Comparison of ENCODE assay signal across 22 cellular contexts in the genomic region with DNA sequence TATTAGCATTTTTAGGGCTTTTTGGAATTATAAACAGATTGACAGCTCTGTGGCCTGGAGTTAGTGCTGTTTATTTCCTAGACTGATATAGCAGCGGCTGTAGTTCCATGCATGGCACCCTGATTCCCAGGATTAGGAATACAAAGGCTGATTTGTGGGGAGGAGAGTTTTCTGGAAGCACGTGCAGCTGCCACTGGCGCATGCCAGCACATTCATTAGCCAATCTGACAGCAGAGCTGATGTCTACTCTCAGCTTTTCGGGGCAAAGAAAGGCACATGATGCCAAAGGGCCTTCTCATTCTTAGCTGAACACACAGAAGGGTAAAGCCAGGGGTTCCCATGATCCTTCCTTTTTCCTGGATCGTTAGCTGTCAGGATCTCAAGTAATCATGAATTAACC. TPM values are rescaled to one million over a fixed set of nuclear protein-coding genes. Genes with fewer than 3 reads are reported as not detected.
DNase-seq lines count a peak whose midpoint lies in the region; ATAC-seq, FAIRE-seq and TF ChIP-seq lines count a peak whose summit lies in the region.
"Had no signal": no experiment of that assay in that cellular context is flagged by ENCODE, and none has a peak within 500 bp of the region (broad histone marks: within the 10 kb centered on the region; RNA-seq: fewer than 3 reads in every experiment).

No MANE protein-coding gene starts in this region.

- no peaks in the 10 kb centered on the region for H3K79me2 ChIP-seq in HepG2 (ENCODE audit: insufficient read depth, low read length)

- no peak for TF ChIP-seq CTCF in liver (IDR thresholded peaks at IDR 0.05; ENCODE audit: low read depth, low read length, missing input control)
- no peak for TF ChIP-seq CTCF in HepG2 (CRISPR knock-in tag; IDR thresholded peaks at IDR 0.05)
- TF ChIP-seq CTCF in upper lobe of right lung (IDR thresholded peaks at IDR 0.05): no peak

- H3K27ac Mint-ChIP-seq in activated CD4-positive, alpha-beta T cell treated with anti-CD3 and anti-CD28 coated beads, Interleukin-2, amount 10 ng/mL, durations not matched to agents 7 days and 5 days: no peak overlapping the region
- H3K27ac Mint-ChIP-seq: activated T-helper 1 cell treated with anti-CD3 and anti-CD28 coated beads, Interleukin-12 subunit alpha, Interleukin-12 subunit beta, Interleukin-2, Interleukin-4 antibody, amounts not matched to agents 30 ng/mL and 10 ng/mL and 1 ng/mL, durations not matched to agents 14 hours and 24 hours and 36 hours; CD14-positive monocyte; HFFc6; memory B cell; stimulated activated memory B cell treated with anti-CD40 and anti-IgM and Interleukin-4, amounts not matched to agents 10 μg/mL and 1 μg/mL and 100 μg/mL, for 72 hours; WTC11 had no signal

- no peak overlapping the region for H3K4me2 ChIP-seq in HepG2 (ENCODE audit: low read depth, low read length)

- peaks cover 7% of the 10 kb centered on the region for H3K9me3 Mint-ChIP-seq in activated CD4-positive, alpha-beta T cell treated with anti-CD3 and anti-CD28 coated beads, Interleukin-2, amount 10 ng/mL, durations not matched to agents 7 days and 5 days
- H3K9me3 Mint-ChIP-seq: HFFc6, WTC11 had no signal

- H3K4me1 ChIP-seq in liver (ENCODE audit: control insufficient read depth in 4 of 4, insufficient read depth in 4 of 4, low read length in 3 of 4) (peaks cover 5 to 34% (median 21%) of the 10 kb centered on the region in 4 donors), HepG2 (ENCODE audit: insufficient read depth, low read length) (peaks cover 35% of the 10 kb centered on the region), upper lobe of right lung (peaks cover 19% of the 10 kb centered on the region)
- H3K4me1 ChIP-seq: uterus had no signal

- no peak overlapping the region for H3K9ac ChIP-seq in liver (ENCODE audit: low read depth in 1 of 2, low read length in 2 of 2)
- no peak overlapping the region for H3K9ac ChIP-seq in HepG2 (ENCODE audit: insufficient read depth, low read depth, low read length)

- H3K27me3 ChIP-seq in liver (ENCODE audit: control insufficient read depth in 4 of 4, insufficient read depth in 4 of 4, low read length in 3 of 4) (no peaks in the 10 kb centered on the region), HepG2 (ENCODE audit: control insufficient read depth in 1 of 2, insufficient read depth in 2 of 2, low read length in 2 of 2) (no peaks in the 10 kb centered on the region), upper lobe of right lung (no peaks in the 10 kb centered on the region)
- H3K27me3 ChIP-seq: uterus had no signal

- peaks cover 4% of the 10 kb centered on the region for H3K36me3 Mint-ChIP-seq in activated CD4-positive, alpha-beta T cell treated with anti-CD3 and anti-CD28 coated beads, Interleukin-2, amount 10 ng/mL, durations not matched to agents 7 days and 5 days (ENCODE audit: low read depth)
- H3K36me3 Mint-ChIP-seq: CD14-positive monocyte; memory B cell; stimulated activated memory B cell treated with anti-CD40 and anti-IgM and Interleukin-4, amounts not matched to agents 10 μg/mL and 1 μg/mL and 100 μg/mL, for 72 hours; WTC11 had no signal

- POLR2A ChIA-PET in HepG2 (lab: Yijun Ruan, JAX): no interaction called here
- POLR2A ChIA-PET in activated CD4-positive, alpha-beta T cell treated with anti-CD3 and anti-CD28 coated beads, Interleukin-2, amount 10 ng/mL, durations not matched to agents 7 days and 5 days (lab: Charles Lee): no interaction called here

- H3K36me3 ChIP-seq in liver (ENCODE audit: control insufficient read depth in 4 of 4, insufficient read depth in 3 of 4, low read depth in 1 of 4, low read length in 3 of 4) (no peaks in the 10 kb centered on the region), HepG2 (replicated peaks in 1 of 2; ENCODE audit: control insufficient read depth in 1 of 2, insufficient read depth in 2 of 2, low read length in 2 of 2) (no peaks in the 10 kb centered on the region), upper lobe of right lung (no peaks in the 10 kb centered on the region)
- H3K36me3 ChIP-seq: uterus had no signal

- TF ChIP-seq POLR2A in HepG2 (IDR thresholded peaks at IDR 0.05; ENCODE audit: insufficient read depth in 1 of 2, low read depth in 2 of 2, low read length in 2 of 2): no peak

- H4K20me1 ChIP-seq in HepG2 (ENCODE audit: insufficient read depth, low read length): no peaks in the 10 kb centered on the region

- FAIRE-seq in HepG2 (lab: Jason Lieb, UNC): no peak

- no peak for DNase-seq in HepG2 (ENCODE audit: low spot score)
- peak; percentile 69 for DNase-seq in globus pallidus (ENCODE audit: low spot score)
- peak in 44 of 56 donors; percentile 4 to 78 (median 36) for DNase-seq in nucleus accumbens (lab: John Stamatoyannopoulos, UW)
- DNase-seq in upper lobe of right lung: no peak
- no peak for DNase-seq in activated gamma-delta T cell (lab: John Stamatoyannopoulos, UW)
- no peak for DNase-seq in activated CD4-positive, alpha-beta T cell treated with anti-CD3 and anti-CD28 coated beads, Interleukin-2, amount 10 ng/mL, durations not matched to agents 7 days and 5 days
- DNase-seq: activated CD8-positive, alpha-beta memory T cell treated with anti-CD3 and anti-CD28 coated beads for 24 hours; cerebellar nuclear complex; DMS53; HFFc6; NK-92 treated with Interleukin-12 subunit alpha and Interleukin-12 subunit beta, amount 100 ng/mL, for 24 hours; occipital lobe; T-helper 1 cell; uterus had no signal

- peaks cover 41% of the 10 kb centered on the region for H3K4me1 Mint-ChIP-seq in activated CD4-positive, alpha-beta T cell treated with anti-CD3 and anti-CD28 coated beads, Interleukin-2, amount 10 ng/mL, durations not matched to agents 7 days and 5 days
- H3K4me1 Mint-ChIP-seq: CD14-positive monocyte had no signal

- in situ Hi-C loops in HepG2 (cut with HindIII; ENCODE audit: extremely low pct_ligation_motif_present, low pct_unique_long_range_greater_than_20kb): no loop called here

- no peak for TF ChIP-seq RAD21 in liver (IDR thresholded peaks at IDR 0.05)
- TF ChIP-seq RAD21 in HepG2 (CRISPR knock-in tag; IDR thresholded peaks at IDR 0.05): no peak

- H3K27me3 Mint-ChIP-seq in activated CD4-positive, alpha-beta T cell treated with anti-CD3 and anti-CD28 coated beads, Interleukin-2, amount 10 ng/mL, durations not matched to agents 7 days and 5 days: peaks cover 32% of the 10 kb centered on the region

- ATAC-seq in HepG2 (no peak), upper lobe of right lung (no peak), HG02678 (IDR thresholded peaks at IDR 0.05; ENCODE audit: unreplicated experiment) (no peak)
- ATAC-seq: stimulated activated memory B cell treated with anti-CD40 and anti-IgM and Interleukin-4, amounts not matched to agents 10 μg/mL and 1 μg/mL and 100 μg/mL, for 72 hours; WTC11 had no signal

- H3K4me3 ChIP-seq in liver (ENCODE audit: low read depth in 1 of 3, low read length in 3 of 3): no peak overlapping the region
- no peak overlapping the region for H3K4me3 ChIP-seq in HepG2 (replicated peaks in 1 of 3; ENCODE audit: insufficient read depth in 1 of 3, low read depth in 2 of 3, low read length in 3 of 3)
- H3K4me3 ChIP-seq in upper lobe of right lung: no peak overlapping the region
- H3K4me3 ChIP-seq: smooth muscle cell, uterus had no signal

- no peaks in the 10 kb centered on the region for H3K9me3 ChIP-seq in liver (ENCODE audit: control insufficient read depth in 4 of 4, low read length in 3 of 4)
- H3K9me3 ChIP-seq in HepG2 (ENCODE audit: low read length): no peaks in the 10 kb centered on the region
- H3K9me3 ChIP-seq in upper lobe of right lung: no peaks in the 10 kb centered on the region
- H3K9me3 ChIP-seq: uterus had no signal

- 59% methylated on average over 5 of the region's 5 CpGs for WGBS in liver
- 42% methylated on average over 5 of the region's 5 CpGs for WGBS in HepG2 (ENCODE audit: low lambda C conversion rate)

- H3K27ac ChIP-seq in liver (ENCODE audit: low read depth in 1 of 2, low read length in 2 of 2): no peak overlapping the region
- H3K27ac ChIP-seq in HepG2 (ENCODE audit: extremely low read length, insufficient read depth, low read length): no peak overlapping the region
- H3K27ac ChIP-seq in upper lobe of right lung: peak overlapping the region; percentile 21
- H3K27ac ChIP-seq: uterus had no signal

- no TSS peak for BruUV-seq in HepG2 (replicated peaks; lab: Mats Ljungman, UMichigan)

- H3K4me3 Mint-ChIP-seq in activated CD4-positive, alpha-beta T cell treated with anti-CD3 and anti-CD28 coated beads, Interleukin-2, amount 10 ng/mL, durations not matched to agents 7 days and 5 days: no peak overlapping the region
- H3K4me3 Mint-ChIP-seq: activated T-helper 1 cell treated with anti-CD3 and anti-CD28 coated beads, Interleukin-12 subunit alpha, Interleukin-12 subunit beta, Interleukin-2, Interleukin-4 antibody, amounts not matched to agents 30 ng/mL and 10 ng/mL and 1 ng/mL, durations not matched to agents 14 hours and 24 hours and 36 hours; CD14-positive monocyte; HFFc6; memory B cell; stimulated activated memory B cell treated with anti-CD40 and anti-IgM and Interleukin-4, amounts not matched to agents 10 μg/mL and 1 μg/mL and 100 μg/mL, for 72 hours; WTC11 had no signal

- TF ChIP-seq EP300 in HepG2 (IDR thresholded peaks at IDR 0.05; ENCODE audit: low read depth in 2 of 2, low read length in 2 of 2): no peak
- TF ChIP-seq EP300 in HepG2 (CRISPR knock-in tag; IDR thresholded peaks at IDR 0.05; ENCODE audit: borderline replicate concordance): no peak

- no peak overlapping the region for H2AFZ ChIP-seq in HepG2 (ENCODE audit: low read length)

- CTCF ChIA-PET in HepG2 (lab: Yijun Ruan, JAX; ENCODE audit: low intra/inter-chr PET ratio, low total read pairs): no interaction called here
- CTCF ChIA-PET in activated CD4-positive, alpha-beta T cell treated with anti-CD3 and anti-CD28 coated beads, Interleukin-2, amount 10 ng/mL, durations not matched to agents 7 days and 5 days (lab: Charles Lee): interaction anchor here (0.5 to 0.8 kb wide), 2 partner anchors 68 to 137 kb away, joined by 3 to 6 read pairs; no protein-coding TSS in a partner anchor

- intact Hi-C loops in HepG2 (cut with micrococcal nuclease; ENCODE audit: unreplicated experiment) (no loop called here), upper lobe of right lung (cut with DNase I) (no loop called here)

RNA-seq across cellular contexts. Expression of gene RAPH1, which starts 45.7 kb away (rescaled TPM):
- total RNA-seq in liver: 10 to 100 TPM; 22.6 to 83.1 TPM
- 10 to 100 TPM in 1 of 2 donors, 1 to 10 TPM in 1; 7.0 to 16.2 TPM for polyA plus RNA-seq in liver
- total RNA-seq in HepG2 (2016; rRNA removed; fragmentation: Illumina TruSeq; extraction: Trizol): 6.7 and 17.9 TPM in 2 replicates
- total RNA-seq in HepG2 (2016; cell fraction: cytosol; rRNA removed; fragmentation: Illumina TruSeq; extraction: Trizol; ENCODE audit: low read depth): 9.6 and 10.3 TPM in 2 replicates
- total RNA-seq in HepG2 (2016; cell fraction: insoluble cytoplasmic fraction; rRNA removed; fragmentation: Illumina TruSeq; extraction: Trizol): 6.1 and 18.5 TPM in 2 replicates
- total RNA-seq in HepG2 (2016; cell fraction: membrane; rRNA removed; fragmentation: Illumina TruSeq; extraction: Trizol): 11.9 and 16.6 TPM in 2 replicates
- 14.0 and 19.2 TPM in 2 replicates for total RNA-seq in HepG2 (2016; cell fraction: nucleus; rRNA removed; fragmentation: Illumina TruSeq; extraction: Trizol)
- 5.3 TPM in 2 replicates for polyA plus RNA-seq in HepG2 (2011; rRNA removed)
- polyA plus RNA-seq in HepG2 (2011; cell fraction: cytosol; rRNA removed): 2.0 and 2.9 TPM in 2 replicates
- polyA plus RNA-seq in HepG2 (2011; cell fraction: nucleus; rRNA removed): 4.2 and 5.9 TPM in 2 replicates
- 6.5 and 7.6 TPM in 2 replicates for polyA plus RNA-seq in HepG2 (2012)
- 1.4 and 2.7 TPM in 2 replicates for polyA plus RNA-seq in HepG2 (2016; cell fraction: cytosol; fragmentation: Illumina TruSeq; extraction: Trizol; ENCODE audit: low read depth)
- polyA plus RNA-seq in HepG2 (2016; cell fraction: insoluble cytoplasmic fraction; fragmentation: Illumina TruSeq; extraction: Trizol; ENCODE audit: low read depth): 6.2 and 8.1 TPM in 2 replicates
- polyA plus RNA-seq in HepG2 (2016; cell fraction: membrane; fragmentation: Illumina TruSeq; extraction: Trizol; ENCODE audit: low read depth): 2.3 and 2.5 TPM in 2 replicates
- 12.1 and 13.7 TPM in 2 replicates for polyA plus RNA-seq in HepG2 (2016; cell fraction: nucleus; fragmentation: Illumina TruSeq; extraction: Trizol; ENCODE audit: insufficient read depth, low read depth)
- 9.4 and 9.7 TPM in 2 replicates for polyA minus RNA-seq in HepG2 (2011; rRNA and poly(A)+ RNA removed; ENCODE audit: low replicate concordance)
- polyA minus RNA-seq in HepG2 (2011; cell fraction: cytosol; rRNA and poly(A)+ RNA removed): 9.3 and 11.0 TPM in 2 replicates
- 13.0 and 19.0 TPM in 2 replicates for polyA minus RNA-seq in HepG2 (2011; cell fraction: nucleus; rRNA and poly(A)+ RNA removed)
- total RNA-seq in upper lobe of right lung: 93.4 TPM
- 1 to 10 TPM; 1.7 to 2.1 TPM for total RNA-seq in activated CD4-positive, alpha-beta T cell treated with anti-CD3 and anti-CD28 coated beads, Interleukin-2, amount 10 ng/mL, durations not matched to agents 7 days and 5 days

Comparison
In these comparisons a context has a peak if more than half of its experiments do, and no peak if none do; other contexts are left out.
1. DNase-seq: peak in globus pallidus (single experiment) and nucleus accumbens (44 of 56); none in HepG2 (single experiment), upper lobe of right lung (single experiment), activated gamma-delta T cell (single experiment) and activated CD4-positive, alpha-beta T cell treated with anti-CD3 and anti-CD28 coated beads, Interleukin-2, amount 10 ng/mL, durations not matched to agents 7 days and 5 days (single experiment).